In the genomic region with DNA sequence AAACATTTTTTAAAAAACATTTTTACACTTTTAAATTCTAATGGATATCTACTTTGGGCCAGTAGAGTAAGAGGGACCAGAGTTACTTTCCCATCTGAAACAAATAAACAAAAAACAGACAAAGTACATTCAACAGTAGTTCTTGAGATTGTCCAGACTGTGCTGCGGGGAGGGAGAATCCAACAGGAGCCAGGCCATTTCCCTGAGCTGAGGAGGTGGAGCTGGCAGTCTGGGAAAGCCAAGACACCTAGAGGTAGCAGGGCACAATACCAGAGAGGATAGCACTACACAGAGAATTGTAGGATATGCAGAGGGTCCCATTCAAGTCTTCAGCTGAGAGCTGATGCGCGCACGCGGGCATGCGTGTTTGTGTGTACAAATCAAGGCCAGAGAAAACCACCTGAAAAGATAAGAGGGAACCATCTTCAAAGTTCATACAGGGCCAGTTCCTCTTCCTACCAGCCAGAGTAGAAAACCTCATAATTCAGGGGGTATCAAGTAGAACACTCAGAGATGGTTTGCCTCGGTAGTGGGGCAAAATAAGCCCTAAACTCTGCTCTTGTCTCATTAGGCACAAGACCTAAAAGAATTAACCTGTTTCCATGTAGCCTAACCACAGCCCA, we compare ENCODE assay signal across 1 cellular context.
TF ChIP-seq lines count a peak whose summit lies in the region.

No MANE protein-coding gene starts in this region.

TF ChIP-seq in GM23338, 12 proteins besides CTCF, POLR2A, EP300 and RAD21 (continued from another document):
- TF ChIP-seq, protein P1, sequence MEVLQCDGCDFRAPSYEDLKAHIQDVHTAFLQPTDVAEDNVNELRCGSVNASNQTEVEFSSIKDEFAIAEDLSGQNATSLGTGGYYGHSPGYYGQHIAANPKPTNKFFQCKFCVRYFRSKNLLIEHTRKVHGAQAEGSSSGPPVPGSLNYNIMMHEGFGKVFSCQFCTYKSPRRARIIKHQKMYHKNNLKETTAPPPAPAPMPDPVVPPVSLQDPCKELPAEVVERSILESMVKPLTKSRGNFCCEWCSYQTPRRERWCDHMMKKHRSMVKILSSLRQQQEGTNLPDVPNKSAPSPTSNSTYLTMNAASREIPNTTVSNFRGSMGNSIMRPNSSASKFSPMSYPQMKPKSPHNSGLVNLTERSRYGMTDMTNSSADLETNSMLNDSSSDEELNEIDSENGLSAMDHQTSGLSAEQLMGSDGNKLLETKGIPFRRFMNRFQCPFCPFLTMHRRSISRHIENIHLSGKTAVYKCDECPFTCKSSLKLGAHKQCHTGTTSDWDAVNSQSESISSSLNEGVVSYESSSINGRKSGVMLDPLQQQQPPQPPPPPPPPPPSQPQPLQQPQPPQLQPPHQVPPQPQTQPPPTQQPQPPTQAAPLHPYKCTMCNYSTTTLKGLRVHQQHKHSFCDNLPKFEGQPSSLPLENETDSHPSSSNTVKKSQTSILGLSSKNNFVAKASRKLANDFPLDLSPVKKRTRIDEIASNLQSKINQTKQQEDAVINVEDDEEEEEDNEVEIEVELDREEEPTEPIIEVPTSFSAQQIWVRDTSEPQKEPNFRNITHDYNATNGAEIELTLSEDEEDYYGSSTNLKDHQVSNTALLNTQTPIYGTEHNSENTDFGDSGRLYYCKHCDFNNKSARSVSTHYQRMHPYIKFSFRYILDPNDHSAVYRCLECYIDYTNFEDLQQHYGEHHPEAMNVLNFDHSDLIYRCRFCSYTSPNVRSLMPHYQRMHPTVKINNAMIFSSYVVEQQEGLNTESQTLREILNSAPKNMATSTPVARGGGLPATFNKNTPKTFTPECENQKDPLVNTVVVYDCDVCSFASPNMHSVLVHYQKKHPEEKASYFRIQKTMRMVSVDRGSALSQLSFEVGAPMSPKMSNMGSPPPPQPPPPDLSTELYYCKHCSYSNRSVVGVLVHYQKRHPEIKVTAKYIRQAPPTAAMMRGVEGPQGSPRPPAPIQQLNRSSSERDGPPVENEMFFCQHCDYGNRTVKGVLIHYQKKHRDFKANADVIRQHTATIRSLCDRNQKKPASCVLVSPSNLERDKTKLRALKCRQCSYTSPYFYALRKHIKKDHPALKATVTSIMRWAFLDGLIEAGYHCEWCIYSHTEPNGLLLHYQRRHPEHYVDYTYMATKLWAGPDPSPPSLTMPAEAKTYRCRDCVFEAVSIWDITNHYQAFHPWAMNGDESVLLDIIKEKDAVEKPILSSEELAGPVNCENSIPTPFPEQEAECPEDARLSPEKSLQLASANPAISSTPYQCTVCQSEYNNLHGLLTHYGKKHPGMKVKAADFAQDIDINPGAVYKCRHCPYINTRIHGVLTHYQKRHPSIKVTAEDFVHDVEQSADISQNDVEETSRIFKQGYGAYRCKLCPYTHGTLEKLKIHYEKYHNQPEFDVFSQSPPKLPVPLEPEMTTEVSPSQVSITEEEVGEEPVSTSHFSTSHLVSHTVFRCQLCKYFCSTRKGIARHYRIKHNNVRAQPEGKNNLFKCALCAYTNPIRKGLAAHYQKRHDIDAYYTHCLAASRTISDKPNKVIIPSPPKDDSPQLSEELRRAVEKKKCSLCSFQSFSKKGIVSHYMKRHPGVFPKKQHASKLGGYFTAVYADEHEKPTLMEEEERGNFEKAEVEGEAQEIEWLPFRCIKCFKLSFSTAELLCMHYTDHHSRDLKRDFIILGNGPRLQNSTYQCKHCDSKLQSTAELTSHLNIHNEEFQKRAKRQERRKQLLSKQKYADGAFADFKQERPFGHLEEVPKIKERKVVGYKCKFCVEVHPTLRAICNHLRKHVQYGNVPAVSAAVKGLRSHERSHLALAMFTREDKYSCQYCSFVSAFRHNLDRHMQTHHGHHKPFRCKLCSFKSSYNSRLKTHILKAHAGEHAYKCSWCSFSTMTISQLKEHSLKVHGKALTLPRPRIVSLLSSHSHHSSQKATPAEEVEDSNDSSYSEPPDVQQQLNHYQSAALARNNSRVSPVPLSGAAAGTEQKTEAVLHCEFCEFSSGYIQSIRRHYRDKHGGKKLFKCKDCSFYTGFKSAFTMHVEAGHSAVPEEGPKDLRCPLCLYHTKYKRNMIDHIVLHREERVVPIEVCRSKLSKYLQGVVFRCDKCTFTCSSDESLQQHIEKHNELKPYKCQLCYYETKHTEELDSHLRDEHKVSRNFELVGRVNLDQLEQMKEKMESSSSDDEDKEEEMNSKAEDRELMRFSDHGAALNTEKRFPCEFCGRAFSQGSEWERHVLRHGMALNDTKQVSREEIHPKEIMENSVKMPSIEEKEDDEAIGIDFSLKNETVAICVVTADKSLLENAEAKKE (CRISPR knock-in tag; IDR thresholded peaks at IDR 0.05) = no peak
- no peak for TF ChIP-seq EZH2 (IDR thresholded peaks at IDR 0.05; ENCODE audit: low read depth, unreplicated experiment)
- TF ChIP-seq, protein P2, sequence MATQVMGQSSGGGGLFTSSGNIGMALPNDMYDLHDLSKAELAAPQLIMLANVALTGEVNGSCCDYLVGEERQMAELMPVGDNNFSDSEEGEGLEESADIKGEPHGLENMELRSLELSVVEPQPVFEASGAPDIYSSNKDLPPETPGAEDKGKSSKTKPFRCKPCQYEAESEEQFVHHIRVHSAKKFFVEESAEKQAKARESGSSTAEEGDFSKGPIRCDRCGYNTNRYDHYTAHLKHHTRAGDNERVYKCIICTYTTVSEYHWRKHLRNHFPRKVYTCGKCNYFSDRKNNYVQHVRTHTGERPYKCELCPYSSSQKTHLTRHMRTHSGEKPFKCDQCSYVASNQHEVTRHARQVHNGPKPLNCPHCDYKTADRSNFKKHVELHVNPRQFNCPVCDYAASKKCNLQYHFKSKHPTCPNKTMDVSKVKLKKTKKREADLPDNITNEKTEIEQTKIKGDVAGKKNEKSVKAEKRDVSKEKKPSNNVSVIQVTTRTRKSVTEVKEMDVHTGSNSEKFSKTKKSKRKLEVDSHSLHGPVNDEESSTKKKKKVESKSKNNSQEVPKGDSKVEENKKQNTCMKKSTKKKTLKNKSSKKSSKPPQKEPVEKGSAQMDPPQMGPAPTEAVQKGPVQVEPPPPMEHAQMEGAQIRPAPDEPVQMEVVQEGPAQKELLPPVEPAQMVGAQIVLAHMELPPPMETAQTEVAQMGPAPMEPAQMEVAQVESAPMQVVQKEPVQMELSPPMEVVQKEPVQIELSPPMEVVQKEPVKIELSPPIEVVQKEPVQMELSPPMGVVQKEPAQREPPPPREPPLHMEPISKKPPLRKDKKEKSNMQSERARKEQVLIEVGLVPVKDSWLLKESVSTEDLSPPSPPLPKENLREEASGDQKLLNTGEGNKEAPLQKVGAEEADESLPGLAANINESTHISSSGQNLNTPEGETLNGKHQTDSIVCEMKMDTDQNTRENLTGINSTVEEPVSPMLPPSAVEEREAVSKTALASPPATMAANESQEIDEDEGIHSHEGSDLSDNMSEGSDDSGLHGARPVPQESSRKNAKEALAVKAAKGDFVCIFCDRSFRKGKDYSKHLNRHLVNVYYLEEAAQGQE (IDR thresholded peaks at IDR 0.05; ENCODE audit: unreplicated experiment) = no peak
- no peak for TF ChIP-seq EZH2phosphoT487 (IDR thresholded peaks at IDR 0.05; ENCODE audit: unreplicated experiment)
- no peak for TF ChIP-seq JUNB (IDR thresholded peaks at IDR 0.05; ENCODE audit: unreplicated experiment)
- no peak for TF ChIP-seq ZNF114 (CRISPR knock-in tag; IDR thresholded peaks at IDR 0.05)
- TF ChIP-seq, protein P3, sequence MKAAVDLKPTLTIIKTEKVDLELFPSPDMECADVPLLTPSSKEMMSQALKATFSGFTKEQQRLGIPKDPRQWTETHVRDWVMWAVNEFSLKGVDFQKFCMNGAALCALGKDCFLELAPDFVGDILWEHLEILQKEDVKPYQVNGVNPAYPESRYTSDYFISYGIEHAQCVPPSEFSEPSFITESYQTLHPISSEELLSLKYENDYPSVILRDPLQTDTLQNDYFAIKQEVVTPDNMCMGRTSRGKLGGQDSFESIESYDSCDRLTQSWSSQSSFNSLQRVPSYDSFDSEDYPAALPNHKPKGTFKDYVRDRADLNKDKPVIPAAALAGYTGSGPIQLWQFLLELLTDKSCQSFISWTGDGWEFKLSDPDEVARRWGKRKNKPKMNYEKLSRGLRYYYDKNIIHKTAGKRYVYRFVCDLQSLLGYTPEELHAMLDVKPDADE (IDR thresholded peaks at IDR 0.05) = no peak
- TF ChIP-seq ZNF331 (CRISPR knock-in tag; IDR thresholded peaks at IDR 0.05; ENCODE audit: low read depth) = no peak
- TF ChIP-seq POLR2AphosphoS5 (IDR thresholded peaks at IDR 0.05; ENCODE audit: low read depth) = no peak
- TF ChIP-seq NANOG (IDR thresholded peaks at IDR 0.05; ENCODE audit: borderline replicate concordance) = no peak
